9 cellular contexts compared by ENCODE assay signal in the genomic region with DNA sequence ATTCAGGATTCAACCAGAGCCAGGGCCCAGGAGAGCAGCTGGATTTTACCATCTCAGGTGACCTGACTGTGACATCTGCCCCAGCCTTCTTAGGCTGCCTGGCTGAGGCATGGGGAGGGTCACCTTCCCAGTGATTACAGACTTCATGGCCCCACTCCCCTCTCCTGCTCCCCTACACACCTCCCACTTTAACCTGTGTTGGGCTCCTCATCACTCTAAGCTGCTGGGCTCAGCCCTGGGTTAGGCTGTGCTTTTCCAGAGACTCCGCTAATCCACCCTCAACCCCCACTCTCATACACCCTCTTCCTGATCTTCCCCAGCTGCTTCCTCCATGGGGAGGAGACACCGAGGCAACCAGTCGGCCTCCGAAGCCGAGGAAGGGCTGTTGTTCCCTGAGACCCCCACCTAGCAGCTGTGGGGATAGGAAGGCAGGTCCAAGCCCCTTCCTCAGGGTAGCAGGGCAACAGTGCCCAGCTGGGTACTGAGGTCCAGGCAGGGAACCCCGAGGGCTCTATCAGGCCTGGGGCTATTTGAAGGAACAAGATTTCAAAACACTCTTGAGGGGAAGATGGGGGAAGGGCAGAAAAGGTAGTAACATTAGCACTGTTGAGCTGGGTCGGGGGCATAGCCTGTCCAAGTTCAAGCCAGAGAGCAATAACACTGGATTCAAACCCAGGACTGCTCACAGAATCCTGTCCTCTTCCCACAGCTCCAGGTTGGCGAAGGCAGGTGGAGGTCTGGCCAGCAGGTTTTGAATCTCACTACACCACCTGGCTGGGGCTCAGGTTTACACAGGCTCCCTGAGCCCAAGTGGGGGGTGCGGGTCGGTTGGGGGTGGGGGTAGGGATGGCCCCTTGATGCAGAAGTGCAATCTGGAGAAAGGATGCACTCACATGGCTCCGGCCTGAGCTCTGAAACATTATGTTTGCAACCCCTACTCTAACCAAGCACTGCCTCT. TPM values are rescaled to one million over a fixed set of nuclear protein-coding genes. Genes with fewer than 3 reads are reported as not detected.
DNase-seq lines count a peak whose midpoint lies in the region; ATAC-seq lines count a peak whose summit lies in the region.
"Had no signal": no experiment of that assay in that cellular context is flagged by ENCODE, and none has a peak within 500 bp of the region (broad histone marks: within the 10 kb centered on the region; RNA-seq: fewer than 3 reads in every experiment).

No MANE protein-coding gene starts in this region.

- peaks cover 50% of the 10 kb centered on the region for H3K4me1 Mint-ChIP-seq in activated CD4-positive, alpha-beta memory T cell treated with anti-CD3 and anti-CD28 coated beads, Interleukin-2, amount 10 ng/mL, durations not matched to agents 7 days and 5 days
- H3K4me1 Mint-ChIP-seq in activated CD4-positive, alpha-beta memory T cell treated with anti-CD3 and anti-CD28 coated beads for 36 hours (ENCODE audit: low read depth), result peaks cover 40% of the 10 kb centered on the region
- peaks cover 48 to 54% (median 53%) of the 10 kb centered on the region in 3 donors for H3K4me1 Mint-ChIP-seq in T-cell
- peaks cover 49 to 50% of the 10 kb centered on the region in 2 donors for H3K4me1 Mint-ChIP-seq in immature natural killer cell

- no peak overlapping the region for H3K27ac Mint-ChIP-seq in activated CD4-positive, alpha-beta memory T cell treated with anti-CD3 and anti-CD28 coated beads, Interleukin-2, amount 10 ng/mL, durations not matched to agents 7 days and 5 days
- H3K27ac Mint-ChIP-seq in activated CD4-positive, alpha-beta memory T cell treated with anti-CD3 and anti-CD28 coated beads for 36 hours, result no peak overlapping the region
- H3K27ac Mint-ChIP-seq in T-cell (peak overlapping the region; percentile 72 to 92), immature natural killer cell (peak overlapping the region; percentile 6 to 80 (median 45))

- H3K9me3 Mint-ChIP-seq in activated CD4-positive, alpha-beta memory T cell treated with anti-CD3 and anti-CD28 coated beads, Interleukin-2, amount 10 ng/mL, durations not matched to agents 7 days and 5 days, result no peaks in the 10 kb centered on the region
- H3K9me3 Mint-ChIP-seq in activated CD4-positive, alpha-beta memory T cell treated with anti-CD3 and anti-CD28 coated beads for 36 hours, result no peaks in the 10 kb centered on the region
- H3K9me3 Mint-ChIP-seq in T-cell (no peaks in the 10 kb centered on the region), immature natural killer cell (no peaks in the 10 kb centered on the region)

- POLR2A ChIA-PET in activated CD4-positive, alpha-beta memory T cell treated with anti-CD3 and anti-CD28 coated beads, Interleukin-2, amount 10 ng/mL, durations not matched to agents 7 days and 5 days (lab: Charles Lee), result interaction anchor here (0.7 to 4.5 kb wide), 7 partner anchors 10 to 52 kb away, joined by 3 to 21 read pairs (median 5); partner anchors contain the start of gene HILPDA
- POLR2A ChIA-PET in activated CD4-positive, alpha-beta memory T cell treated with anti-CD3 and anti-CD28 coated beads for 36 hours (lab: Charles Lee), result interaction anchor here (1.3 kb wide), 1 partner anchor 64 kb away, joined by 3 read pairs; the partner anchor contains the start of gene RBM28
- POLR2A ChIA-PET in T-cell (lab: Charles Lee), result interaction anchor here in 1 of 2 donors (0.6 kb wide), 1 partner anchor 1353 kb away, joined by 4 read pairs; no protein-coding TSS in a partner anchor

- H3K27me3 ChIP-seq in subcutaneous abdominal adipose tissue (ENCODE audit: control insufficient read depth in 5 of 5, insufficient read depth in 4 of 5, low read length in 5 of 5), result no peaks in the 10 kb centered on the region

- CTCF ChIA-PET in activated CD4-positive, alpha-beta memory T cell treated with anti-CD3 and anti-CD28 coated beads, Interleukin-2, amount 10 ng/mL, durations not matched to agents 7 days and 5 days (lab: Charles Lee), result interaction anchor here (1.2 to 13.0 kb wide), 7 partner anchors 8 to 67 kb away, joined by 6 to 167 read pairs (median 8); partner anchors contain the start of gene HILPDA
- CTCF ChIA-PET in activated CD4-positive, alpha-beta memory T cell treated with anti-CD3 and anti-CD28 coated beads for 36 hours (lab: Charles Lee), result interaction anchor here (0.6 to 11.6 kb wide), 6 partner anchors 10 to 66 kb away, joined by 3 to 144 read pairs (median 10); no protein-coding TSS in a partner anchor
- CTCF ChIA-PET in T-cell (lab: Charles Lee), result interaction anchor here (0.9 to 1.7 kb wide), 6 partner anchors 9 to 52 kb away, joined by 3 to 7 read pairs (median 4); no protein-coding TSS in a partner anchor

- no peaks in the 10 kb centered on the region for H3K9me3 ChIP-seq in subcutaneous abdominal adipose tissue (ENCODE audit: control insufficient read depth in 5 of 5, low read length in 5 of 5)

- H3K4me3 Mint-ChIP-seq in activated CD4-positive, alpha-beta memory T cell treated with anti-CD3 and anti-CD28 coated beads, Interleukin-2, amount 10 ng/mL, durations not matched to agents 7 days and 5 days, result peak overlapping the region; percentile 87
- no peak overlapping the region for H3K4me3 Mint-ChIP-seq in activated CD4-positive, alpha-beta memory T cell treated with anti-CD3 and anti-CD28 coated beads for 36 hours
- H3K4me3 Mint-ChIP-seq in T-cell, result peak overlapping the region; percentile 5 to 92 (median 17)
- peak overlapping the region; percentile 29 to 93 (median 87) for H3K4me3 Mint-ChIP-seq in immature natural killer cell

- ATAC-seq in T-cell (replicated peaks in 1 of 4), result no peak

- peak overlapping the region; percentile 80 to 95 (median 85) for H3K4me3 ChIP-seq in subcutaneous abdominal adipose tissue (ENCODE audit: low read depth in 1 of 5, low read length in 5 of 5)

- DNase-seq in activated CD4-positive, alpha-beta memory T cell treated with anti-CD3 and anti-CD28 coated beads, Interleukin-2, amount 10 ng/mL, durations not matched to agents 7 days and 5 days, result no peak
- no peak for DNase-seq in activated CD4-positive, alpha-beta memory T cell treated with anti-CD3 and anti-CD28 coated beads for 36 hours
- DNase-seq in T-cell, result no peak
- no peak for DNase-seq in immature natural killer cell
- DNase-seq in NK-92 (lab: John Stamatoyannopoulos, UW; ENCODE audit: unreplicated experiment), result no peak
- no peak for DNase-seq in NCI-H1417 (lab: John Stamatoyannopoulos, UW)
- DNase-seq in stimulated activated CD4-positive, alpha-beta T cell treated with anti-CD3 and anti-CD28 coated beads, Interleukin-15, amount 100 ng/mL, for 24 hours, result no peak
- DNase-seq: Calu3 had no signal

- peaks cover 9% of the 10 kb centered on the region for H3K27me3 Mint-ChIP-seq in activated CD4-positive, alpha-beta memory T cell treated with anti-CD3 and anti-CD28 coated beads, Interleukin-2, amount 10 ng/mL, durations not matched to agents 7 days and 5 days
- peaks cover 3% of the 10 kb centered on the region for H3K27me3 Mint-ChIP-seq in activated CD4-positive, alpha-beta memory T cell treated with anti-CD3 and anti-CD28 coated beads for 36 hours
- no peaks in the 10 kb centered on the region for H3K27me3 Mint-ChIP-seq in T-cell
- peaks cover 2 to 12% (median 4%) of the 10 kb centered on the region in 3 donors for H3K27me3 Mint-ChIP-seq in immature natural killer cell (ENCODE audit: low read depth in 3 of 3)

- intact Hi-C loops in activated CD4-positive, alpha-beta memory T cell treated with anti-CD3 and anti-CD28 coated beads for 36 hours (cut with micrococcal nuclease), result no loop called here

- peak overlapping the region in 4 of 5 donors; percentile 39 to 82 (median 78) for H3K9ac ChIP-seq in subcutaneous abdominal adipose tissue (ENCODE audit: low read length in 5 of 5)

- peaks cover 9 to 65% (median 60%) of the 10 kb centered on the region in 5 donors for H3K4me1 ChIP-seq in subcutaneous abdominal adipose tissue (ENCODE audit: control insufficient read depth in 5 of 5, insufficient read depth in 5 of 5, low read length in 5 of 5)

- peak overlapping the region; percentile 67 for H3K27ac ChIP-seq in subcutaneous abdominal adipose tissue (ENCODE audit: low read depth, low read length)

- peaks cover 12% of the 10 kb centered on the region for H3K36me3 Mint-ChIP-seq in activated CD4-positive, alpha-beta memory T cell treated with anti-CD3 and anti-CD28 coated beads, Interleukin-2, amount 10 ng/mL, durations not matched to agents 7 days and 5 days (ENCODE audit: low read depth)
- peaks cover 3% of the 10 kb centered on the region for H3K36me3 Mint-ChIP-seq in activated CD4-positive, alpha-beta memory T cell treated with anti-CD3 and anti-CD28 coated beads for 36 hours
- H3K36me3 Mint-ChIP-seq in T-cell (no peaks in the 10 kb centered on the region), immature natural killer cell (peaks cover 0 to 4% (median under 1%) of the 10 kb centered on the region in 3 donors)

- peaks cover 0 to 1% (median 0%) of the 10 kb centered on the region in 5 donors for H3K36me3 ChIP-seq in subcutaneous abdominal adipose tissue (ENCODE audit: control insufficient read depth in 5 of 5, insufficient read depth in 5 of 5, low read length in 5 of 5)

RNA-seq across cellular contexts. Expression of gene IMPDH1, which starts 1.8 kb away (rescaled TPM):
- 10 to 100 TPM; 64.7 to 67.4 TPM for total RNA-seq in activated CD4-positive, alpha-beta memory T cell treated with anti-CD3 and anti-CD28 coated beads, Interleukin-2, amount 10 ng/mL, durations not matched to agents 7 days and 5 days
- 10 to 100 TPM; 52.9 to 57.7 TPM for total RNA-seq in activated CD4-positive, alpha-beta memory T cell treated with anti-CD3 and anti-CD28 coated beads for 36 hours
- total RNA-seq in T-cell, result 10 to 100 TPM; 39.9 to 73.3 (median 65.6) TPM
- 10 to 100 TPM; 39.0 to 66.0 (median 53.3) TPM for polyA plus RNA-seq in immature natural killer cell

RNA-seq across cellular contexts. Expression of gene PRRT4, which starts 46.5 kb away (rescaled TPM):
- not detected for total RNA-seq in activated CD4-positive, alpha-beta memory T cell treated with anti-CD3 and anti-CD28 coated beads, Interleukin-2, amount 10 ng/mL, durations not matched to agents 7 days and 5 days
- under 1 TPM; 0.10 to 0.12 TPM for total RNA-seq in activated CD4-positive, alpha-beta memory T cell treated with anti-CD3 and anti-CD28 coated beads for 36 hours
- 1 to 10 TPM in 1 of 5 donors, under 1 TPM in 4; 0.15 to 1.1 (median 0.65) TPM for total RNA-seq in T-cell
- under 1 TPM in 1 of 3 donors, not detected in 2; 0.08 TPM for polyA plus RNA-seq in immature natural killer cell
- total RNA-seq: Calu3 had no signal

RNA-seq across cellular contexts. Expression of gene HILPDA, which starts 47.6 kb away (rescaled TPM):
- 10 to 100 TPM; 51.8 to 53.4 TPM for total RNA-seq in activated CD4-positive, alpha-beta memory T cell treated with anti-CD3 and anti-CD28 coated beads, Interleukin-2, amount 10 ng/mL, durations not matched to agents 7 days and 5 days
- 10 to 100 TPM; 48.6 to 48.8 TPM for total RNA-seq in activated CD4-positive, alpha-beta memory T cell treated with anti-CD3 and anti-CD28 coated beads for 36 hours
- total RNA-seq in T-cell, result 1 to 10 TPM; 2.0 to 4.8 (median 3.3) TPM
- 1 to 10 TPM; 5.7 to 6.5 (median 6.0) TPM for polyA plus RNA-seq in immature natural killer cell

Comparison
In these comparisons a context has a peak if more than half of its experiments do, and no peak if none do; other contexts are left out.
1. H3K27ac Mint-ChIP-seq: peak in T-cell (2 of 2) and immature natural killer cell (6 of 6); none in activated CD4-positive, alpha-beta memory T cell treated with anti-CD3 and anti-CD28 coated beads, Interleukin-2, amount 10 ng/mL, durations not matched to agents 7 days and 5 days (single experiment) and activated CD4-positive, alpha-beta memory T cell treated with anti-CD3 and anti-CD28 coated beads for 36 hours (single experiment).
2. RNA of gene HILPDA, which starts 47.6 kb away (total RNA-seq): 51.8 to 53.4 TPM in activated CD4-positive, alpha-beta memory T cell treated with anti-CD3 and anti-CD28 coated beads, Interleukin-2, amount 10 ng/mL, durations not matched to agents 7 days and 5 days and 48.6 to 48.8 TPM in activated CD4-positive, alpha-beta memory T cell treated with anti-CD3 and anti-CD28 coated beads for 36 hours; 2.0 to 4.8 TPM in T-cell; every median in the first group is over 4 times any median in the second.